Comparison of ENCODE assay signal across 13 cellular contexts in genomic region chr15:66761723-66762595, GRCh38. TPM values are rescaled to one million over a fixed set of nuclear protein-coding genes. Genes with fewer than 3 reads are reported as not detected.
DNase-seq lines count a peak whose midpoint lies in the region; ATAC-seq, FAIRE-seq and TF ChIP-seq lines count a peak whose summit lies in the region.
"Had no signal": no experiment of that assay in that cellular context is flagged by ENCODE, and none has a peak within 500 bp of the region (broad histone marks: within the 10 kb centered on the region; RNA-seq: fewer than 3 reads in every experiment).

No MANE protein-coding gene starts in this region.

- H3K27me3 Mint-ChIP-seq in HFFc6 (ENCODE audit: insufficient read depth) (peaks cover 2% of the 10 kb centered on the region), astrocyte (ENCODE audit: low read depth, unreplicated experiment) (peaks cover 8% of the 10 kb centered on the region)
- H3K27me3 Mint-ChIP-seq in CD4-positive, alpha-beta memory T cell: peaks cover 22 to 36% of the 10 kb centered on the region in 2 donors

- no peaks in the 10 kb centered on the region for H3K36me3 ChIP-seq in astrocyte (ENCODE audit: insufficient read depth, low read length)
- no peaks in the 10 kb centered on the region for H3K36me3 ChIP-seq in hepatocyte (replicated peaks; ENCODE audit: insufficient read depth, low read depth)
- no peaks in the 10 kb centered on the region for H3K36me3 ChIP-seq in tibial artery
- H3K36me3 ChIP-seq in testis (ENCODE audit: low read depth, missing control alignments): no peaks in the 10 kb centered on the region
- no peaks in the 10 kb centered on the region for H3K36me3 ChIP-seq in CD4-positive, alpha-beta memory T cell (ENCODE audit: insufficient read depth, low read length)

- H3K79me2 ChIP-seq in astrocyte (ENCODE audit: insufficient read depth, low read length): peaks cover 8% of the 10 kb centered on the region
- H3K79me2 ChIP-seq in hepatocyte: peaks cover 96% of the 10 kb centered on the region

- peak overlapping the region; percentile 62; the same call in 1 of the 2 replicates for H3K4me3 Mint-ChIP-seq in HFFc6
- no peak overlapping the region for H3K4me3 Mint-ChIP-seq in astrocyte (ENCODE audit: unreplicated experiment)
- H3K4me3 Mint-ChIP-seq in CD4-positive, alpha-beta memory T cell: no peak overlapping the region
- H3K4me3 Mint-ChIP-seq: stimulated activated naive CD8-positive, alpha-beta T cell treated with anti-CD3 and anti-CD28 coated beads, Interleukin-15, amount 100 ng/mL, for 72 hours had no signal

- CTCF ChIA-PET in CD4-positive, alpha-beta memory T cell (lab: Charles Lee; ENCODE audit: partially characterized antibody): no interaction called here

- POLR2A ChIA-PET in CD4-positive, alpha-beta memory T cell (lab: Charles Lee; ENCODE audit: partially characterized antibody): no interaction called here

- peaks cover 91% of the 10 kb centered on the region for H3K4me1 Mint-ChIP-seq in HFFc6 (ENCODE audit: low read depth)
- peaks cover 32% of the 10 kb centered on the region for H3K4me1 Mint-ChIP-seq in astrocyte (ENCODE audit: low read depth, unreplicated experiment)
- H3K4me1 Mint-ChIP-seq in CD4-positive, alpha-beta memory T cell: peaks cover 0 to 6% (median 0%) of the 10 kb centered on the region in 4 donors

- H3K9me3 Mint-ChIP-seq in HFFc6: no peaks in the 10 kb centered on the region
- peaks cover 2% of the 10 kb centered on the region for H3K9me3 Mint-ChIP-seq in astrocyte (ENCODE audit: unreplicated experiment)
- peaks cover 0 to 2% (median 0%) of the 10 kb centered on the region in 8 donors for H3K9me3 Mint-ChIP-seq in CD4-positive, alpha-beta memory T cell
- H3K9me3 Mint-ChIP-seq: stimulated activated naive CD8-positive, alpha-beta T cell treated with anti-CD3 and anti-CD28 coated beads, Interleukin-15, amount 100 ng/mL, for 72 hours had no signal

- H3K4me2 ChIP-seq in astrocyte (ENCODE audit: low read length): no peak overlapping the region
- peak overlapping the region; percentile 64 for H3K4me2 ChIP-seq in hepatocyte

- no peak overlapping the region for H2AFZ ChIP-seq in astrocyte (ENCODE audit: low read depth, low read length)
- no peak overlapping the region for H2AFZ ChIP-seq in hepatocyte

- TF ChIP-seq POLR2A in testis (IDR thresholded peaks at IDR 0.05): no peak

- H3K4me1 ChIP-seq in astrocyte (ENCODE audit: insufficient read depth, low read length) (peaks cover 37% of the 10 kb centered on the region), hepatocyte (ENCODE audit: insufficient read depth) (peaks cover 85% of the 10 kb centered on the region), tibial artery (peaks cover 12 to 100% (median 88%) of the 10 kb centered on the region in 4 donors), testis (peaks cover 27% of the 10 kb centered on the region)
- peaks cover 3% of the 10 kb centered on the region for H3K4me1 ChIP-seq in CD4-positive, alpha-beta memory T cell (ENCODE audit: insufficient read depth, low read length)

- DNase-seq in HFFc6: peak; percentile 60
- DNase-seq in astrocyte (ENCODE audit: low read depth): peak; percentile 45
- DNase-seq in hepatocyte (ENCODE audit: low spot score): no peak
- DNase-seq in tibial artery: no peak
- DNase-seq in GDM1 (lab: John Stamatoyannopoulos, UW): no peak
- no peak for DNase-seq in testis
- no peak for DNase-seq in CD4-positive, alpha-beta memory T cell
- DNase-seq: left colon; NCI-H146; stimulated activated naive CD8-positive, alpha-beta T cell treated with anti-CD3 and anti-CD28 coated beads, Interleukin-15, amount 100 ng/mL, for 72 hours had no signal

- peak overlapping the region; percentile 89 for H3K27ac Mint-ChIP-seq in HFFc6
- H3K27ac Mint-ChIP-seq in astrocyte (ENCODE audit: unreplicated experiment): no peak overlapping the region
- H3K27ac Mint-ChIP-seq in CD4-positive, alpha-beta memory T cell: no peak overlapping the region
- H3K27ac Mint-ChIP-seq: stimulated activated naive CD8-positive, alpha-beta T cell treated with anti-CD3 and anti-CD28 coated beads, Interleukin-15, amount 100 ng/mL, for 72 hours had no signal

- no peak for FAIRE-seq in astrocyte (lab: Jason Lieb, UNC)
- FAIRE-seq: small intestine had no signal

- H3K27me3 ChIP-seq in astrocyte (ENCODE audit: insufficient read depth, low read length): no peaks in the 10 kb centered on the region
- no peaks in the 10 kb centered on the region for H3K27me3 ChIP-seq in hepatocyte
- H3K27me3 ChIP-seq in tibial artery: no peaks in the 10 kb centered on the region
- no peaks in the 10 kb centered on the region for H3K27me3 ChIP-seq in testis
- H3K27me3 ChIP-seq in CD4-positive, alpha-beta memory T cell (ENCODE audit: insufficient read depth, low read length): peaks cover 6% of the 10 kb centered on the region

- H3K4me3 ChIP-seq in astrocyte (ENCODE audit: insufficient read depth, low read depth, low read length) (no peak overlapping the region), hepatocyte (no peak overlapping the region), tibial artery (no peak overlapping the region), testis (no peak overlapping the region)
- H3K4me3 ChIP-seq in CD4-positive, alpha-beta memory T cell (ENCODE audit: low read length in 2 of 2): no peak overlapping the region
- H3K4me3 ChIP-seq: SK-N-MC had no signal

- 79% methylated on average over 17 of the region's 17 CpGs for WGBS in hepatocyte (ENCODE audit: low lambda C conversion rate, missing lambda C conversion rate)
- 57 to 59% methylated on average over 17 of the region's 17 CpGs for WGBS in testis, 2 donors

- H3K27ac ChIP-seq in astrocyte (ENCODE audit: low read depth, low read length) (no peak overlapping the region), hepatocyte (peak overlapping the region; percentile 91), tibial artery (peak overlapping the region; percentile 88 to 92), testis (peak overlapping the region in 1 of 2 donors; percentile 62)
- H3K27ac ChIP-seq in CD4-positive, alpha-beta memory T cell (ENCODE audit: low read depth, low read length): no peak overlapping the region
- H3K27ac ChIP-seq: SK-N-MC had no signal

- H4K20me1 ChIP-seq in astrocyte (ENCODE audit: insufficient read depth, low read length): peaks cover 27% of the 10 kb centered on the region
- peaks cover 30% of the 10 kb centered on the region for H4K20me1 ChIP-seq in hepatocyte (ENCODE audit: insufficient read depth, poor library complexity, severe bottlenecking)

- no peak overlapping the region for H3K9ac ChIP-seq in astrocyte (ENCODE audit: low read length)

- H3K9me2 ChIP-seq in hepatocyte (replicated peaks; ENCODE audit: insufficient read depth): no peaks in the 10 kb centered on the region

- no peaks in the 10 kb centered on the region; the same call in 1 of the 2 replicates for H3K36me3 Mint-ChIP-seq in HFFc6 (ENCODE audit: low read depth)
- no peaks in the 10 kb centered on the region for H3K36me3 Mint-ChIP-seq in astrocyte (ENCODE audit: low read depth, unreplicated experiment)
- no peaks in the 10 kb centered on the region for H3K36me3 Mint-ChIP-seq in CD4-positive, alpha-beta memory T cell

- ATAC-seq in HG02840 (IDR thresholded peaks at IDR 0.05; ENCODE audit: low FRiP score, unreplicated experiment): no peak
- ATAC-seq: left colon; stimulated activated naive CD8-positive, alpha-beta T cell treated with anti-CD3 and anti-CD28 coated beads, Interleukin-15, amount 100 ng/mL, for 72 hours had no signal

- H3K9me3 ChIP-seq in astrocyte (ENCODE audit: insufficient read depth, low read depth, low read length) (no peaks in the 10 kb centered on the region), hepatocyte (ENCODE audit: low read depth) (no peaks in the 10 kb centered on the region), tibial artery (no peaks in the 10 kb centered on the region), testis (no peaks in the 10 kb centered on the region)
- no peaks in the 10 kb centered on the region for H3K9me3 ChIP-seq in CD4-positive, alpha-beta memory T cell (ENCODE audit: control insufficient read depth in 1 of 2, low read length in 2 of 2)

- TF ChIP-seq CTCF in HFFc6 (IDR thresholded peaks at IDR 0.05): no peak
- TF ChIP-seq CTCF in astrocyte (IDR thresholded peaks at IDR 0.05; ENCODE audit: insufficient read depth, low read depth, low read length): no peak
- no peak for TF ChIP-seq CTCF in hepatocyte (IDR thresholded peaks at IDR 0.05; ENCODE audit: poor library complexity)
- TF ChIP-seq CTCF in tibial artery (IDR thresholded peaks at IDR 0.05): no peak
- TF ChIP-seq CTCF in testis (IDR thresholded peaks at IDR 0.05): no peak

- intact Hi-C loops in tibial artery (cut with DNase I; ENCODE audit: low total_unique reads) (loop anchor here (5.0 kb wide), 1 partner anchor 40 kb away; no protein-coding TSS in a partner anchor), testis (cut with DNase I; ENCODE audit: low total_unique reads) (no loop called here)
- intact Hi-C loops in CD4-positive, alpha-beta memory T cell (cut with micrococcal nuclease): no loop called here

RNA-seq across cellular contexts. Expression of gene SMAD6, which starts 59.9 kb away (rescaled TPM):
- 10 to 100 TPM; 10.2 to 18.1 (median 16.4) TPM for total RNA-seq in HFFc6 (2021; fragmentation: NEBNext Ultra II Directional; extraction: Animal tissue kit (Norgen Biotek cat#: 25700))
- total RNA-seq in astrocyte (2.7 and 4.0 TPM in 2 replicates), hepatocyte (26.4 and 35.4 TPM in 2 replicates), testis (10 to 100 TPM; 17.5 to 19.4 TPM)
- polyA plus RNA-seq in hepatocyte (24.2 and 26.6 TPM in 2 replicates), testis (ENCODE audit: insufficient read depth, low read depth, low replicate concordance) (3.2 TPM)
- under 1 TPM; 0.09 to 0.11 TPM for total RNA-seq in CD4-positive, alpha-beta memory T cell
- polyA plus RNA-seq in CD4-positive, alpha-beta memory T cell: not detected

Comparison
In these comparisons a context has a peak if more than half of its experiments do, and no peak if none do; other contexts are left out.
1. DNase-seq: peak in HFFc6 (single experiment) and astrocyte (single experiment); none in hepatocyte (single experiment), tibial artery (0 of 2), GDM1 (single experiment), testis (single experiment) and CD4-positive, alpha-beta memory T cell (0 of 5).
2. H3K27ac ChIP-seq: peak in hepatocyte (single experiment) and tibial artery (2 of 2); none in astrocyte (single experiment) and CD4-positive, alpha-beta memory T cell (single experiment).